Comparison of ENCODE assay signal across 8 cellular contexts in genomic region chr1:15847893-15848142, GRCh38. TPM values are rescaled to one million over a fixed set of nuclear protein-coding genes. Genes with fewer than 3 reads are reported as not detected.
A peak's percentile ranks its signal among the peaks of the same experiment; 100 is the strongest.
DNase-seq lines count a peak whose midpoint lies in the region; ATAC-seq and TF ChIP-seq lines count a peak whose summit lies in the region.

No MANE protein-coding gene starts in this region.

- TF ChIP-seq POLR2A in GM18505 (IDR thresholded peaks at IDR 0.05; ENCODE audit: borderline replicate concordance, extremely low read depth, insufficient read depth, insufficient read length): no peak
- peak in 1 of 2 donors; percentile 95 for TF ChIP-seq POLR2A in gastrocnemius medialis (IDR thresholded peaks at IDR 0.05)

- ATAC-seq in GM18505 (IDR thresholded peaks at IDR 0.05; ENCODE audit: unreplicated experiment) (peak; percentile 14), gastrocnemius medialis (no peak), HG03159 (IDR thresholded peaks at IDR 0.05; ENCODE audit: unreplicated experiment) (no peak)

- H3K4me3 ChIP-seq in SJSA1 (peak overlapping the region; percentile 99), fibroblast of pulmonary artery (replicated peaks; ENCODE audit: low read depth, low read length) (peak overlapping the region; percentile 68), gastrocnemius medialis (peak overlapping the region; percentile 74 to 88 (median 82))

- peaks cover 10% of the 10 kb centered on the region for H3K36me3 ChIP-seq in SJSA1
- no peaks in the 10 kb centered on the region for H3K36me3 ChIP-seq in gastrocnemius medialis

- no peaks in the 10 kb centered on the region for H3K27me3 ChIP-seq in SJSA1 (replicated peaks)
- H3K27me3 ChIP-seq in gastrocnemius medialis: no peaks in the 10 kb centered on the region

- in situ Hi-C loops in gastrocnemius medialis (cut with MboI; ENCODE audit: low sequenced_read_pairs in 4 of 4): no loop called here

- H3K4me1 ChIP-seq in SJSA1 (replicated peaks): peaks cover 31% of the 10 kb centered on the region
- peaks cover 48 to 57% of the 10 kb centered on the region in 2 donors for H3K4me1 ChIP-seq in gastrocnemius medialis

- H3K27ac ChIP-seq in SJSA1: peak overlapping the region; percentile 78
- peak overlapping the region; percentile 90 to 99 (median 98) for H3K27ac ChIP-seq in gastrocnemius medialis

- no peak for DNase-seq in SJSA1 (ENCODE audit: low read depth in 1 of 2, low spot score in 2 of 2)
- no peak for DNase-seq in fibroblast of pulmonary artery (ENCODE audit: low read depth)
- no peak for DNase-seq in gastrocnemius medialis
- DNase-seq in effector CD8-positive, alpha-beta T cell (lab: John Stamatoyannopoulos, UW): no peak
- no peak for DNase-seq in stimulated activated CD4-positive, alpha-beta T cell treated with anti-CD3 and anti-CD28 coated beads, Interleukin-2, amount 100 ng/mL, for 48 hours
- DNase-seq in Kasumi-1 (lab: John Stamatoyannopoulos, UW): no peak

- intact Hi-C loops in gastrocnemius medialis (cut with DNase I; ENCODE audit: low total_unique reads): loop anchor here (1.0 to 2.0 kb wide), 2 partner anchors 13 to 39 kb away; no protein-coding TSS in a partner anchor

- TF ChIP-seq CTCF in fibroblast of pulmonary artery (IDR thresholded peaks at IDR 0.05; ENCODE audit: low read length, missing control alignments) (no peak), gastrocnemius medialis (IDR thresholded peaks at IDR 0.05 in 4 of 5, conservative IDR thresholded peaks at IDR 0.05 in 1 of 5) (no peak)

- no peaks in the 10 kb centered on the region for H3K9me3 ChIP-seq in SJSA1 (replicated peaks)
- no peaks in the 10 kb centered on the region for H3K9me3 ChIP-seq in gastrocnemius medialis

RNA-seq across cellular contexts. Expression of gene SPEN, which starts 0.3 kb away (rescaled TPM):
- 5.0 and 17.5 TPM in 2 replicates for total RNA-seq in SJSA1 (2014; rRNA removed; shearing (Covaris generic))
- total RNA-seq in gastrocnemius medialis: 10 to 100 TPM; 21.7 to 55.5 (median 38.0) TPM

RNA-seq across cellular contexts. Expression of gene UQCRHL, which starts 40.4 kb away (rescaled TPM):
- 2.1 and 4.6 TPM in 2 replicates for total RNA-seq in SJSA1 (2014; rRNA removed; shearing (Covaris generic))
- total RNA-seq in gastrocnemius medialis: 1 to 10 TPM; 1.2 to 2.4 (median 1.2) TPM
